Comparison of ENCODE assay signal across 18 cellular contexts in the genomic region with DNA sequence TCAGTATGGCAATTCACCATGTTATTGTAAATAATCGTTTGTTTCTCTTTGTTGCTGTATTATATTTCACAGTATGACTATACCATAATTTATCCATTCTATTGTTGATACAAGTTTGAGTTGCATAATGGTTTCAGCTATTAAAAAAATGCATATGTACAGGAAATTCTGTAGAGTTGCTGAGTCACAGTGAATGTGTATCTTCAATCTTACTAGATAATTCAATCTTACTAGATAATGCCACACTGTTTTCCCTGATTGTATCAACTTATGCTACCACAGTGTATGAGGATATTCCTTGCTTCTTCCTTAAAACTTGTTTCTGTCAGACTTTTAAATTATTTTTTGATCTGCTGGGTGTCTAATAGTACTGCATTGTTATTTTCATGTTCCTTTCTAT. TPM values are rescaled to one million over a fixed set of nuclear protein-coding genes. Genes with fewer than 3 reads are reported as not detected.
DNase-seq lines count a peak whose midpoint lies in the region; ATAC-seq, FAIRE-seq and TF ChIP-seq lines count a peak whose summit lies in the region.
"Had no signal": no experiment of that assay in that cellular context is flagged by ENCODE, and none has a peak within 500 bp of the region (broad histone marks: within the 10 kb centered on the region; RNA-seq: fewer than 3 reads in every experiment).

No MANE protein-coding gene starts in this region.

- ATAC-seq in HepG2: no peak
- no peak for ATAC-seq in right lobe of liver
- no peak for ATAC-seq in stimulated activated effector memory CD8-positive, alpha-beta T cell treated with anti-CD3 and anti-CD28 coated beads, Interleukin-12 subunit alpha, Interleukin-12 subunit beta, amount 100 ng/mL, for 72 hours

- CTCF ChIA-PET in HepG2 (lab: Yijun Ruan, JAX; ENCODE audit: low intra/inter-chr PET ratio, low total read pairs): no interaction called here

- H3K4me3 ChIP-seq in HepG2 (replicated peaks in 1 of 3; ENCODE audit: insufficient read depth in 1 of 3, low read depth in 2 of 3, low read length in 3 of 3) (no peak overlapping the region), right lobe of liver (no peak overlapping the region), epithelial cell of esophagus (ENCODE audit: low read length) (no peak overlapping the region)
- H3K4me3 ChIP-seq: spleen had no signal

- intact Hi-C loops in HepG2 (cut with micrococcal nuclease; ENCODE audit: unreplicated experiment) (loop anchor here (5.0 kb wide), 1 partner anchor 57 kb away; no protein-coding TSS in a partner anchor), right lobe of liver (cut with DNase I) (no loop called here), posterior cingulate gyrus (cut with DNase I) (no loop called here)

- H3K36me3 ChIP-seq in HepG2 (replicated peaks in 1 of 2; ENCODE audit: control insufficient read depth in 1 of 2, insufficient read depth in 2 of 2, low read length in 2 of 2) (no peaks in the 10 kb centered on the region), right lobe of liver (no peaks in the 10 kb centered on the region)
- H3K36me3 ChIP-seq: spleen had no signal

- FAIRE-seq in HepG2 (lab: Jason Lieb, UNC): no peak

- DNase-seq in HepG2 (ENCODE audit: low spot score): no peak
- DNase-seq in right lobe of liver: no peak
- DNase-seq in NCI-H69 (lab: John Stamatoyannopoulos, UW): peak; percentile 21
- DNase-seq in epithelial cell of esophagus (ENCODE audit: low read depth): peak; percentile 88
- no peak for DNase-seq in stimulated activated effector memory CD8-positive, alpha-beta T cell treated with anti-CD3 and anti-CD28 coated beads, Interleukin-12 subunit alpha, Interleukin-12 subunit beta, amount 100 ng/mL, for 72 hours (ENCODE audit: low spot score in 2 of 2)
- DNase-seq in NCI-H748 treated with DMSO at 0.1 percent for 48 hours (lab: John Stamatoyannopoulos, UW): no peak
- DNase-seq in posterior cingulate gyrus: no peak
- DNase-seq in GDM1 (lab: John Stamatoyannopoulos, UW): no peak
- DNase-seq: activated CD4-positive, alpha-beta T cell treated with anti-CD3 and anti-CD28 coated beads, Interleukin-2, amount 50 U/mL, for 4 hours; DMS 273 treated with DMSO at 0.1 percent for 48 hours; glutamatergic neuron; H7; NCI-H1930; NCI-H774; SHP77 treated with DMSO at 0.1 percent for 48 hours; spleen had no signal

- peaks cover 23% of the 10 kb centered on the region for H3K4me1 ChIP-seq in HepG2 (ENCODE audit: insufficient read depth, low read length)
- H3K4me1 ChIP-seq in right lobe of liver: peaks cover 0 to 19% (median 5%) of the 10 kb centered on the region in 4 donors

- POLR2A ChIA-PET in HepG2 (lab: Yijun Ruan, JAX): no interaction called here

- no TSS peak for BruUV-seq in HepG2 (replicated peaks; lab: Mats Ljungman, UMichigan)

- H3K9ac ChIP-seq in HepG2 (ENCODE audit: insufficient read depth, low read depth, low read length): no peak overlapping the region

- H3K4me1 Mint-ChIP-seq in stimulated activated effector memory CD8-positive, alpha-beta T cell treated with anti-CD3 and anti-CD28 coated beads, Interleukin-12 subunit alpha, Interleukin-12 subunit beta, amount 100 ng/mL, for 72 hours: peaks cover 39% of the 10 kb centered on the region

- TF ChIP-seq RAD21 in HepG2 (CRISPR knock-in tag; IDR thresholded peaks at IDR 0.05): no peak

- H3K9me3 ChIP-seq in HepG2 (ENCODE audit: low read length): no peaks in the 10 kb centered on the region
- H3K9me3 ChIP-seq in right lobe of liver: no peaks in the 10 kb centered on the region
- H3K9me3 ChIP-seq: spleen had no signal

- H3K79me2 ChIP-seq in HepG2 (ENCODE audit: insufficient read depth, low read length): peaks cover 18% of the 10 kb centered on the region

- WGBS in HepG2 (ENCODE audit: low lambda C conversion rate): 83% methylated on average over 1 of the region's 1 CpG
- 64% methylated on average over 1 of the region's 1 CpG for WGBS in right lobe of liver (ENCODE audit: insufficient coverage, low coverage, low lambda C conversion rate, missing lambda C conversion rate)

- in situ Hi-C loops in HepG2 (cut with HindIII; ENCODE audit: extremely low pct_ligation_motif_present, low pct_unique_long_range_greater_than_20kb): no loop called here

- no peaks in the 10 kb centered on the region for H3K9me3 Mint-ChIP-seq in stimulated activated effector memory CD8-positive, alpha-beta T cell treated with anti-CD3 and anti-CD28 coated beads, Interleukin-12 subunit alpha, Interleukin-12 subunit beta, amount 100 ng/mL, for 72 hours
- H3K9me3 Mint-ChIP-seq: activated T-helper 2 cell treated with anti-CD3 and anti-CD28 coated beads, Interferon-gamma antibody, Interleukin-2, Interleukin-4, amounts not matched to agents 10 μg/mL and 5 μg/mL and 100 μg/mL, durations not matched to agents 14 hours and 24 hours and 36 hours had no signal

- H2AFZ ChIP-seq in HepG2 (ENCODE audit: low read length): no peak overlapping the region

- H3K4me2 ChIP-seq in HepG2 (ENCODE audit: low read depth, low read length): no peak overlapping the region

- no peaks in the 10 kb centered on the region for H4K20me1 ChIP-seq in HepG2 (ENCODE audit: insufficient read depth, low read length)

- TF ChIP-seq CTCF in HepG2 (CRISPR knock-in tag; IDR thresholded peaks at IDR 0.05) (no peak), right lobe of liver (IDR thresholded peaks at IDR 0.05) (no peak), epithelial cell of esophagus (IDR thresholded peaks at IDR 0.05; ENCODE audit: insufficient read depth, low read depth, low read length, missing control alignments) (no peak)

- TF ChIP-seq POLR2A in HepG2 (IDR thresholded peaks at IDR 0.05; ENCODE audit: insufficient read depth in 1 of 2, low read depth in 2 of 2, low read length in 2 of 2): no peak
- no peak for TF ChIP-seq POLR2A in right lobe of liver (IDR thresholded peaks at IDR 0.05)

- no peaks in the 10 kb centered on the region; a peak in 1 of 5 replicates for H3K27me3 ChIP-seq in HepG2 (ENCODE audit: control insufficient read depth in 1 of 2, insufficient read depth in 2 of 2, low read length in 2 of 2)
- H3K27me3 ChIP-seq in right lobe of liver: no peaks in the 10 kb centered on the region
- H3K27me3 ChIP-seq: spleen had no signal

- TF ChIP-seq EP300 in HepG2 (IDR thresholded peaks at IDR 0.05; ENCODE audit: low read depth in 2 of 2, low read length in 2 of 2): no peak
- no peak for TF ChIP-seq EP300 in HepG2 (CRISPR knock-in tag; IDR thresholded peaks at IDR 0.05; ENCODE audit: borderline replicate concordance)

- no peak overlapping the region for H3K27ac ChIP-seq in HepG2 (ENCODE audit: extremely low read length, insufficient read depth, low read length)
- H3K27ac ChIP-seq in right lobe of liver: no peak overlapping the region
- H3K27ac ChIP-seq: HL-60, spleen had no signal

- peaks cover 18% of the 10 kb centered on the region for H3K36me3 Mint-ChIP-seq in stimulated activated effector memory CD8-positive, alpha-beta T cell treated with anti-CD3 and anti-CD28 coated beads, Interleukin-12 subunit alpha, Interleukin-12 subunit beta, amount 100 ng/mL, for 72 hours

- no peak overlapping the region for H3K27ac Mint-ChIP-seq in stimulated activated effector memory CD8-positive, alpha-beta T cell treated with anti-CD3 and anti-CD28 coated beads, Interleukin-12 subunit alpha, Interleukin-12 subunit beta, amount 100 ng/mL, for 72 hours
- H3K27ac Mint-ChIP-seq: activated T-helper 2 cell treated with anti-CD3 and anti-CD28 coated beads, Interferon-gamma antibody, Interleukin-2, Interleukin-4, amounts not matched to agents 10 μg/mL and 5 μg/mL and 100 μg/mL, durations not matched to agents 14 hours and 24 hours and 36 hours had no signal

- H3K4me3 Mint-ChIP-seq in stimulated activated effector memory CD8-positive, alpha-beta T cell treated with anti-CD3 and anti-CD28 coated beads, Interleukin-12 subunit alpha, Interleukin-12 subunit beta, amount 100 ng/mL, for 72 hours: peak overlapping the region; percentile 42

TF ChIP-seq in HepG2, 621 proteins besides CTCF, POLR2A, EP300 and RAD21:
- TF ChIP-seq IKZF1 (IDR thresholded peaks at IDR 0.05) (no peak), ZBTB38 (CRISPR knock-in tag; IDR thresholded peaks at IDR 0.05) (no peak), ZNF235 (CRISPR knock-in tag; IDR thresholded peaks at IDR 0.05; ENCODE audit: borderline replicate concordance) (no peak), ATF1 (CRISPR knock-in tag; IDR thresholded peaks at IDR 0.05) (no peak), NFE2L2 (IDR thresholded peaks at IDR 0.05; ENCODE audit: low read length) (peak; percentile 48; the same call in 1 of the 2 replicates), PHF21A (CRISPR knock-in tag; IDR thresholded peaks at IDR 0.05) (no peak), DR1 (CRISPR knock-in tag; IDR thresholded peaks at IDR 0.05) (no peak)
TF ChIP-seq in HepG2: peak in this region for 1.

RNA-seq across cellular contexts. Expression of gene COA6, which starts 3.5 kb away (rescaled TPM):
- total RNA-seq in HepG2 (2016; rRNA removed; fragmentation: Illumina TruSeq; extraction: Trizol): 104 and 158 TPM in 2 replicates
- 65.3 and 66.5 TPM in 2 replicates for total RNA-seq in HepG2 (2016; cell fraction: cytosol; rRNA removed; fragmentation: Illumina TruSeq; extraction: Trizol; ENCODE audit: low read depth)
- 117 and 175 TPM in 2 replicates for total RNA-seq in HepG2 (2016; cell fraction: insoluble cytoplasmic fraction; rRNA removed; fragmentation: Illumina TruSeq; extraction: Trizol)
- total RNA-seq in HepG2 (2016; cell fraction: membrane; rRNA removed; fragmentation: Illumina TruSeq; extraction: Trizol): 73.2 and 76.4 TPM in 2 replicates
- total RNA-seq in HepG2 (2016; cell fraction: nucleus; rRNA removed; fragmentation: Illumina TruSeq; extraction: Trizol): 44.6 and 50.4 TPM in 2 replicates
- 29.1 and 32.4 TPM in 2 replicates for polyA plus RNA-seq in HepG2 (2011; rRNA removed)
- polyA plus RNA-seq in HepG2 (2011; cell fraction: cytosol; rRNA removed): 37.1 and 37.6 TPM in 2 replicates
- 12.7 and 13.3 TPM in 2 replicates for polyA plus RNA-seq in HepG2 (2011; cell fraction: nucleus; rRNA removed)
- 49.6 and 68.8 TPM in 2 replicates for polyA plus RNA-seq in HepG2 (2012)
- 84.3 and 106 TPM in 2 replicates for polyA plus RNA-seq in HepG2 (2016; cell fraction: cytosol; fragmentation: Illumina TruSeq; extraction: Trizol; ENCODE audit: low read depth)
- polyA plus RNA-seq in HepG2 (2016; cell fraction: insoluble cytoplasmic fraction; fragmentation: Illumina TruSeq; extraction: Trizol; ENCODE audit: low read depth): 196 and 215 TPM in 2 replicates
- polyA plus RNA-seq in HepG2 (2016; cell fraction: membrane; fragmentation: Illumina TruSeq; extraction: Trizol; ENCODE audit: low read depth): 84.2 and 92.6 TPM in 2 replicates
- 92.2 and 92.5 TPM in 2 replicates for polyA plus RNA-seq in HepG2 (2016; cell fraction: nucleus; fragmentation: Illumina TruSeq; extraction: Trizol; ENCODE audit: insufficient read depth, low read depth)
- 12.7 and 15.1 TPM in 2 replicates for polyA minus RNA-seq in HepG2 (2011; rRNA and poly(A)+ RNA removed; ENCODE audit: low replicate concordance)
- 16.5 and 16.7 TPM in 2 replicates for polyA minus RNA-seq in HepG2 (2011; cell fraction: cytosol; rRNA and poly(A)+ RNA removed)
- polyA minus RNA-seq in HepG2 (2011; cell fraction: nucleus; rRNA and poly(A)+ RNA removed): 12.4 and 16.9 TPM in 2 replicates
- total RNA-seq in right lobe of liver: 10 to 100 TPM; 12.8 to 29.3 (median 16.2) TPM

Comparison
In these comparisons a context has a peak if more than half of its experiments do, and no peak if none do; other contexts are left out.
1. DNase-seq: peak in NCI-H69 (single experiment) and epithelial cell of esophagus (single experiment); none in HepG2 (single experiment), right lobe of liver (0 of 3), stimulated activated effector memory CD8-positive, alpha-beta T cell treated with anti-CD3 and anti-CD28 coated beads, Interleukin-12 subunit alpha, Interleukin-12 subunit beta, amount 100 ng/mL, for 72 hours (0 of 2), NCI-H748 treated with DMSO at 0.1 percent for 48 hours (single experiment), posterior cingulate gyrus (0 of 10) and GDM1 (single experiment).